23 cellular contexts compared by ENCODE assay signal in the genomic region with DNA sequence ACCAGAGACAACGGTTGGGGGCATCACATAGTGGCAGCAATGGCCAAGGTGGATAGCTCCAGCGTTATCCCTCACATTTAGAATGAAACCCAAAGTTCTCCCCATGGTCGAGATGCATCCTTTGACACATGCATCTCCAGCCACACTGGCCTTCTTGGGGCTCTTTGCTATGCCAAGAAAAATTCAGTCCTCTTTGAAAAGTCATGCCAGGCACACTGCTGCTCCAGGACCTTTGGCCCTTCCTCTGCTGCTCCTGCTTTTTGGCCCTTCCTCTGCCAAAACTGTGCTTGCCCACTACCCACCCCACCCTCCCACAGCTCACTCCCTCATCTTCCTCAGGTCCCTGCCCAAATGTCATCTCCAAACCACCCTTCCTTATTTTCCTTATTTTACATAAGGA.
"Had no signal": no experiment of that assay in that cellular context is flagged by ENCODE, and none has a peak within 500 bp of the region (broad histone marks: within the 10 kb centered on the region; RNA-seq: fewer than 3 reads in every experiment).

No MANE protein-coding gene starts in this region.

- H3K27me3 ChIP-seq: colonic mucosa, gastrocnemius medialis had no signal

- H3K36me3 ChIP-seq: colonic mucosa, esophagus squamous epithelium, gastrocnemius medialis, gastroesophageal sphincter, heart left ventricle, heart right ventricle had no signal

- DNase-seq: colonic mucosa; cortex of kidney; dermis blood vessel endothelial cell; dorsolateral prefrontal cortex; effector CD4-positive, alpha-beta T cell; effector CD8-positive, alpha-beta T cell; effector memory CD4-positive, alpha-beta T cell; effector memory CD8-positive, alpha-beta T cell; endodermal cell; erythroblast; esophagus squamous epithelium; foreskin fibroblast; foreskin keratinocyte; foreskin melanocyte; gastrocnemius medialis; glutamatergic neuron; head of caudate nucleus; heart left ventricle; heart right ventricle had no signal

- H3K4me3 Mint-ChIP-seq: dendritic cell treated with granulocyte-macrophage colony-stimulating factor and Interleukin-4, amounts not matched to agents 40 ng/mL and 50 ng/mL, for 4 days; effector memory CD8-positive, alpha-beta T cell; endodermal cell had no signal

- H3K9me3 Mint-ChIP-seq: dendritic cell treated with granulocyte-macrophage colony-stimulating factor and Interleukin-4, amounts not matched to agents 40 ng/mL and 50 ng/mL, for 4 days; endodermal cell had no signal

- H3K27me3 Mint-ChIP-seq: dendritic cell treated with granulocyte-macrophage colony-stimulating factor and Interleukin-4, amounts not matched to agents 40 ng/mL and 50 ng/mL, for 4 days had no signal

- H3K4me1 ChIP-seq: colonic mucosa, esophagus squamous epithelium, foreskin keratinocyte, gastrocnemius medialis, gastroesophageal sphincter, heart left ventricle, heart right ventricle had no signal

- H3K27ac Mint-ChIP-seq: dendritic cell treated with granulocyte-macrophage colony-stimulating factor and Interleukin-4, amounts not matched to agents 40 ng/mL and 50 ng/mL, for 4 days; effector memory CD8-positive, alpha-beta T cell; endodermal cell had no signal

- H3K4me3 ChIP-seq: colonic mucosa, coronary artery, dorsolateral prefrontal cortex, esophagus squamous epithelium, gastrocnemius medialis, gastroesophageal sphincter, heart left ventricle, heart right ventricle had no signal

- H3K27ac ChIP-seq: colonic mucosa, coronary artery, dorsolateral prefrontal cortex, epithelial cell of prostate, esophagus squamous epithelium, foreskin keratinocyte, gastrocnemius medialis, gastroesophageal sphincter, heart left ventricle, heart right ventricle had no signal

- H3K9me3 ChIP-seq: colonic mucosa, esophagus squamous epithelium, gastrocnemius medialis, gastroesophageal sphincter had no signal
